ENCODE assay signal across 18 cellular contexts in genomic region chr1:209813902-209814301, GRCh38. TPM values are rescaled to one million over a fixed set of nuclear protein-coding genes. Genes with fewer than 3 reads are reported as not detected.
DNase-seq lines count a peak whose midpoint lies in the region; ATAC-seq and TF ChIP-seq lines count a peak whose summit lies in the region.
"Had no signal": no experiment of that assay in that cellular context is flagged by ENCODE, and none has a peak within 500 bp of the region (broad histone marks: within the 10 kb centered on the region; RNA-seq: fewer than 3 reads in every experiment).

No MANE protein-coding gene starts in this region.

- H3K4me1 Mint-ChIP-seq in activated T-cell treated with anti-CD3 and anti-CD28 coated beads, Interleukin-2, amount 50 U/mL, for 72 hours (ENCODE audit: low read depth) = peaks cover 15% of the 10 kb centered on the region
- H3K4me1 Mint-ChIP-seq: B cell; CD8-positive, alpha-beta memory T cell had no signal

- H3K27ac ChIP-seq in mammary epithelial cell (ENCODE audit: insufficient read depth, low read depth, low read length) = peak overlapping the region; percentile 97
- H3K27ac ChIP-seq in foreskin keratinocyte = peak overlapping the region; percentile 100
- H3K27ac ChIP-seq: 22Rv1, BLaER1, C4-2B had no signal

- BruUV-seq in mammary epithelial cell (replicated peaks; lab: Mats Ljungman, UMichigan) = no TSS peak

- H3K4me2 ChIP-seq in mammary epithelial cell (ENCODE audit: insufficient read depth, low read depth, low read length) = no peak overlapping the region
- H3K4me2 ChIP-seq: BLaER1 had no signal

- no peaks in the 10 kb centered on the region for H3K36me3 ChIP-seq in mammary epithelial cell (ENCODE audit: insufficient read depth, low read length)
- H3K36me3 ChIP-seq: BLaER1, HAP-1 had no signal

- TF ChIP-seq CTCF in mammary epithelial cell (conservative IDR thresholded peaks at IDR 0.05 in 1 of 2, IDR thresholded peaks at IDR 0.05 in 1 of 2; ENCODE audit: extremely low read depth in 1 of 2, insufficient read depth in 1 of 2, low read depth in 1 of 2, low read length in 2 of 2) (no peak), foreskin keratinocyte (conservative IDR thresholded peaks at IDR 0.05) (no peak)

- no peaks in the 10 kb centered on the region for H3K9me3 ChIP-seq in mammary epithelial cell (replicated peaks; ENCODE audit: insufficient read depth, low read length)
- H3K9me3 ChIP-seq: BLaER1, HAP-1 had no signal

- peaks cover 5% of the 10 kb centered on the region for H3K27me3 Mint-ChIP-seq in activated T-cell treated with anti-CD3 and anti-CD28 coated beads, Interleukin-2, amount 50 U/mL, for 72 hours (ENCODE audit: low read depth)

- ATAC-seq in activated T-cell treated with anti-CD3 and anti-CD28 coated beads, Interleukin-2, amount 50 U/mL, for 72 hours (replicated peaks in 1 of 2) = no peak
- no peak for ATAC-seq in foreskin keratinocyte

- no peak overlapping the region for H2AFZ ChIP-seq in mammary epithelial cell (ENCODE audit: low read depth, low read length)

- WGBS in mammary epithelial cell (ENCODE audit: low coverage, missing lambda C conversion rate) = 88% methylated on average over 4 of the region's 4 CpGs

- H3K4me1 ChIP-seq in mammary epithelial cell (ENCODE audit: insufficient read depth, low read length) (peaks cover 44% of the 10 kb centered on the region), foreskin keratinocyte (peaks cover 36% of the 10 kb centered on the region)
- H3K4me1 ChIP-seq: HAP-1 had no signal

- H3K79me2 ChIP-seq in mammary epithelial cell (ENCODE audit: insufficient read depth, low read length) = peaks cover 2% of the 10 kb centered on the region

- no peaks in the 10 kb centered on the region for H3K9me3 Mint-ChIP-seq in activated T-cell treated with anti-CD3 and anti-CD28 coated beads, Interleukin-2, amount 50 U/mL, for 72 hours
- H3K9me3 Mint-ChIP-seq: CD8-positive, alpha-beta memory T cell; HFFc6 had no signal

- no peak overlapping the region for H3K4me3 Mint-ChIP-seq in activated T-cell treated with anti-CD3 and anti-CD28 coated beads, Interleukin-2, amount 50 U/mL, for 72 hours
- H3K4me3 Mint-ChIP-seq: B cell; CD4-positive, CD25-positive, alpha-beta regulatory T cell; CD8-positive, alpha-beta memory T cell; HFFc6 had no signal

- H3K27ac Mint-ChIP-seq in activated T-cell treated with anti-CD3 and anti-CD28 coated beads, Interleukin-2, amount 50 U/mL, for 72 hours = peak overlapping the region; percentile 61
- H3K27ac Mint-ChIP-seq: B cell; CD4-positive, CD25-positive, alpha-beta regulatory T cell; CD8-positive, alpha-beta memory T cell; HFFc6 had no signal

- H4K20me1 ChIP-seq in mammary epithelial cell (ENCODE audit: insufficient read depth, low read length) = no peaks in the 10 kb centered on the region
- H4K20me1 ChIP-seq: BLaER1 had no signal

- no peak overlapping the region for H3K4me3 ChIP-seq in mammary epithelial cell (replicated peaks in 1 of 3; ENCODE audit: insufficient read depth in 1 of 3, low read depth in 2 of 3, low read length in 3 of 3)
- H3K4me3 ChIP-seq: BLaER1, HAP-1 had no signal

- H3K27me3 ChIP-seq in mammary epithelial cell (ENCODE audit: insufficient read depth, low read length) (no peaks in the 10 kb centered on the region), foreskin keratinocyte (no peaks in the 10 kb centered on the region)
- H3K27me3 ChIP-seq: BLaER1 had no signal

- no peak overlapping the region for H3K9ac ChIP-seq in mammary epithelial cell (ENCODE audit: insufficient read depth, low read length)
- H3K9ac ChIP-seq: BLaER1 had no signal

- CTCF ChIA-PET in mammary epithelial cell (lab: Charles Lee; ENCODE audit: low non-redundant PET) = no interaction called here

- intact Hi-C loops in mammary epithelial cell (cut with micrococcal nuclease) = no loop called here

- in situ Hi-C loops in mammary epithelial cell (cut with MboI; ENCODE audit: low sequenced_read_pairs in 2 of 2) = no loop called here

- H3K36me3 Mint-ChIP-seq in activated T-cell treated with anti-CD3 and anti-CD28 coated beads, Interleukin-2, amount 50 U/mL, for 72 hours (ENCODE audit: insufficient read depth in 2 of 2) = no peaks in the 10 kb centered on the region
- H3K36me3 Mint-ChIP-seq: CD4-positive, CD25-positive, alpha-beta regulatory T cell had no signal

- no peak for DNase-seq in activated T-cell treated with anti-CD3 and anti-CD28 coated beads, Interleukin-2, amount 50 U/mL, for 72 hours
- no peak for DNase-seq in activated T-cell treated with anti-CD3 and anti-CD28 coated beads, Interleukin-2, amount 50 U/mL, for 48 hours
- DNase-seq in mammary epithelial cell = no peak
- DNase-seq in foreskin keratinocyte = no peak
- no peak for DNase-seq in COLO668 (lab: John Stamatoyannopoulos, UW; ENCODE audit: unreplicated experiment)
- DNase-seq in NCI-H2227 (lab: John Stamatoyannopoulos, UW; ENCODE audit: unreplicated experiment) = no peak
- DNase-seq: Calu3; CD4-positive, CD25-positive, alpha-beta regulatory T cell; CD8-positive, alpha-beta memory T cell; COR-L47; DND-41; GOT3; HFFc6 had no signal

- dilution Hi-C loops in mammary epithelial cell (cut with HindIII; ENCODE audit: low sequenced_read_pairs) = no loop called here

RNA-seq across cellular contexts. Expression of gene IRF6, which starts 8.0 kb away (rescaled TPM):
- total RNA-seq in activated T-cell treated with anti-CD3 and anti-CD28 coated beads, Interleukin-2, amount 50 U/mL, for 72 hours = 1 to 10 TPM in 1 of 2 donors, under 1 TPM in 1; 0.49 to 2.3 TPM
- total RNA-seq in mammary epithelial cell (100 to 1,000 TPM; 261 to 422 TPM), foreskin keratinocyte (160 and 194 TPM in 2 replicates)
- polyA plus RNA-seq in mammary epithelial cell (252 TPM), foreskin keratinocyte (70.3 and 93.1 TPM in 2 replicates)
- 369 TPM for polyA minus RNA-seq in mammary epithelial cell

RNA-seq across cellular contexts. Expression of gene UTP25, which starts 13.9 kb away (rescaled TPM):
- 10 to 100 TPM; 11.5 to 11.9 TPM for total RNA-seq in activated T-cell treated with anti-CD3 and anti-CD28 coated beads, Interleukin-2, amount 50 U/mL, for 72 hours
- 10 to 100 TPM in 1 of 2 donors, 1 to 10 TPM in 1; 9.3 to 14.0 TPM for total RNA-seq in mammary epithelial cell
- polyA plus RNA-seq in mammary epithelial cell = 8.0 TPM
- 8.3 TPM for polyA minus RNA-seq in mammary epithelial cell
- total RNA-seq in foreskin keratinocyte = 9.0 and 9.2 TPM in 2 replicates
- 3.2 and 3.7 TPM in 2 replicates for polyA plus RNA-seq in foreskin keratinocyte

RNA-seq across cellular contexts. Expression of gene C1orf74, which starts 29.5 kb away (rescaled TPM):
- 1 to 10 TPM; 2.8 to 3.3 TPM for total RNA-seq in activated T-cell treated with anti-CD3 and anti-CD28 coated beads, Interleukin-2, amount 50 U/mL, for 72 hours
- total RNA-seq in mammary epithelial cell (10 to 100 TPM; 29.8 to 50.1 TPM), foreskin keratinocyte (11.0 and 12.3 TPM in 2 replicates)
- polyA plus RNA-seq in mammary epithelial cell (13.2 TPM), foreskin keratinocyte (5.7 and 6.1 TPM in 2 replicates)
- polyA minus RNA-seq in mammary epithelial cell = 28.7 TPM

RNA-seq across cellular contexts. Expression of gene TRAF3IP3, which starts 58.0 kb away (rescaled TPM):
- total RNA-seq in activated T-cell treated with anti-CD3 and anti-CD28 coated beads, Interleukin-2, amount 50 U/mL, for 72 hours = 100 to 1,000 TPM; 127 to 157 TPM
- total RNA-seq in mammary epithelial cell (under 1 TPM in 1 of 2 donors, not detected in 1; 0.28 TPM), foreskin keratinocyte (not detected in 2 replicates)
- polyA plus RNA-seq in mammary epithelial cell (not detected), foreskin keratinocyte (0.01 TPM in 1 of 2 replicates, not detected in the other)
- polyA minus RNA-seq in mammary epithelial cell = not detected
- total RNA-seq: Calu3 had no signal

Comparison
In these comparisons a context has a peak if more than half of its experiments do, and no peak if none do; other contexts are left out.
1. RNA of gene IRF6, which starts 8.0 kb away (total RNA-seq): 261 to 422 TPM in mammary epithelial cell and 160 to 194 TPM in foreskin keratinocyte; 0.49 to 2.3 TPM in activated T-cell treated with anti-CD3 and anti-CD28 coated beads, Interleukin-2, amount 50 U/mL, for 72 hours; every median in the first group is over 10 times any median in the second.